ENCODE assay signal across 32 cellular contexts in genomic region chr4:31022702-31023101, GRCh38.
"Had no signal": no experiment of that assay in that cellular context is flagged by ENCODE, and none has a peak within 500 bp of the region (broad histone marks: within the 10 kb centered on the region; RNA-seq: fewer than 3 reads in every experiment).

No MANE protein-coding gene starts in this region.

- H3K4me1 Mint-ChIP-seq: central memory CD8-positive, alpha-beta T cell; immature natural killer cell; naive B cell; stimulated activated memory B cell treated with anti-CD40 and anti-IgM and Interleukin-4, amounts not matched to agents 10 μg/mL and 1 μg/mL and 100 μg/mL, for 72 hours; stimulated activated naive CD8-positive, alpha-beta T cell treated with anti-CD3 and anti-CD28 coated beads, Interleukin-15, amount 100 ng/mL, for 72 hours; T-helper 17 cell had no signal

- H3K27ac ChIP-seq: brain microvascular endothelial cell, ovary, suprapubic skin, tibial artery, WERI-Rb-1 had no signal

- ATAC-seq: activated CD4-positive, CD25-positive, alpha-beta regulatory T cell treated with anti-CD3 and anti-CD28 coated beads, Interleukin-2, amount 50 U/mL, for 24 hours; left lobe of liver; sciatic nerve; stimulated activated memory B cell treated with anti-CD40 and anti-IgM and Interleukin-4, amounts not matched to agents 10 μg/mL and 1 μg/mL and 100 μg/mL, for 72 hours; stimulated activated naive CD8-positive, alpha-beta T cell treated with anti-CD3 and anti-CD28 coated beads, Interleukin-15, amount 100 ng/mL, for 72 hours; T-helper 17 cell had no signal

- H3K4me3 ChIP-seq: lung, ovary, skin epidermis, suprapubic skin, tibial artery had no signal

- DNase-seq: activated CD4-positive, alpha-beta T cell treated with anti-CD3 and anti-CD28 coated beads for 48 hours; activated CD4-positive, alpha-beta T cell treated with anti-CD3 and anti-CD28 coated beads, Interleukin-2, amount 50 U/mL, for 48 hours; activated CD8-positive, alpha-beta memory T cell treated with anti-CD3 and anti-CD28 coated beads for 24 hours; activated effector memory CD4-positive, alpha-beta T cell treated with Interleukin-2 at 50 U/mL for 16 hours; activated naive CD4-positive, alpha-beta T cell treated with Interleukin-2 at 50 U/mL for 16 hours; aorta; brain microvascular endothelial cell; dermis blood vessel endothelial cell; effector CD8-positive, alpha-beta T cell; head of caudate nucleus; hypothalamus; immature natural killer cell; mesendoderm; naive B cell; ovary; stimulated activated CD4-positive, alpha-beta T cell treated with anti-CD3 and anti-CD28 coated beads, Interleukin-4, amount 100 ng/mL, for 4 hours; stimulated activated CD8-positive, alpha-beta memory T cell treated with anti-CD3 and anti-CD28 coated beads, Interleukin-4, amount 100 ng/mL, for 48 hours; stimulated activated naive CD8-positive, alpha-beta T cell treated with anti-CD3 and anti-CD28 coated beads, Interleukin-15, amount 100 ng/mL, for 72 hours; T-helper 17 cell; T1000; tibial artery; WERI-Rb-1 had no signal

- H3K36me3 ChIP-seq: brain microvascular endothelial cell, ovary, suprapubic skin, tibial artery, WERI-Rb-1 had no signal

- H3K27me3 ChIP-seq: brain microvascular endothelial cell, ovary, suprapubic skin, tibial artery had no signal

- H3K4me3 Mint-ChIP-seq: activated naive CD8-positive, alpha-beta T cell; central memory CD8-positive, alpha-beta T cell; immature natural killer cell; naive B cell; stimulated activated memory B cell treated with anti-CD40 and anti-IgM and Interleukin-4, amounts not matched to agents 10 μg/mL and 1 μg/mL and 100 μg/mL, for 72 hours; stimulated activated naive CD8-positive, alpha-beta T cell treated with anti-CD3 and anti-CD28 coated beads, Interleukin-15, amount 100 ng/mL, for 72 hours; T-helper 17 cell had no signal

- H3K27me3 Mint-ChIP-seq: activated naive CD8-positive, alpha-beta T cell; central memory CD8-positive, alpha-beta T cell; naive B cell; progenitor cell of endocrine pancreas; stimulated activated memory B cell treated with anti-CD40 and anti-IgM and Interleukin-4, amounts not matched to agents 10 μg/mL and 1 μg/mL and 100 μg/mL, for 72 hours; stimulated activated naive CD8-positive, alpha-beta T cell treated with anti-CD3 and anti-CD28 coated beads, Interleukin-15, amount 100 ng/mL, for 72 hours; T-helper 17 cell had no signal

- H3K9me3 Mint-ChIP-seq: stimulated activated memory B cell treated with anti-CD40 and anti-IgM and Interleukin-4, amounts not matched to agents 10 μg/mL and 1 μg/mL and 100 μg/mL, for 72 hours had no signal

- H3K36me3 Mint-ChIP-seq: activated naive CD8-positive, alpha-beta T cell; immature natural killer cell; naive B cell; stimulated activated memory B cell treated with anti-CD40 and anti-IgM and Interleukin-4, amounts not matched to agents 10 μg/mL and 1 μg/mL and 100 μg/mL, for 72 hours had no signal

- H3K9me3 ChIP-seq: ovary, suprapubic skin, tibial artery had no signal

- H3K27ac Mint-ChIP-seq: activated naive CD8-positive, alpha-beta T cell; immature natural killer cell; naive B cell; progenitor cell of endocrine pancreas; stimulated activated memory B cell treated with anti-CD40 and anti-IgM and Interleukin-4, amounts not matched to agents 10 μg/mL and 1 μg/mL and 100 μg/mL, for 72 hours; T-helper 17 cell had no signal
